In genomic region chr17:7559307-7560171, GRCh38 we compare ENCODE assay signal across 8 cellular contexts. TPM values are rescaled to one million over a fixed set of nuclear protein-coding genes. Genes with fewer than 3 reads are reported as not detected.
A peak's percentile ranks its signal among the peaks of the same experiment; 100 is the strongest.
DNase-seq lines count a peak whose midpoint lies in the region; ATAC-seq and TF ChIP-seq lines count a peak whose summit lies in the region.

No MANE protein-coding gene starts in this region.

- H2AFZ ChIP-seq in PC-9, result no peak overlapping the region

- peaks cover 34% of the 10 kb centered on the region for H3K79me2 ChIP-seq in DOHH2 (ENCODE audit: control insufficient read depth, low read length)
- H3K79me2 ChIP-seq in PC-9 (ENCODE audit: low read depth), result peaks cover 25% of the 10 kb centered on the region

- H3K36me3 ChIP-seq in DOHH2 (ENCODE audit: control insufficient read depth, low read length) (peaks cover 24% of the 10 kb centered on the region), PC-9 (ENCODE audit: low read depth) (no peaks in the 10 kb centered on the region), esophagus squamous epithelium (peaks cover 3 to 14% (median 8%) of the 10 kb centered on the region in 3 donors)

- no peak for ATAC-seq in GM21576 (IDR thresholded peaks at IDR 0.05; ENCODE audit: unreplicated experiment)
- ATAC-seq in activated CD4-positive, CD25-positive, alpha-beta regulatory T cell treated with anti-CD3 and anti-CD28 coated beads, Interleukin-2, amount 50 U/mL, for 24 hours, result no peak

- CTCF ChIA-PET in PC-9 (lab: Charles Lee), result interaction anchor here (0.6 to 2.1 kb wide), 7 partner anchors 44 to 514 kb away, joined by 3 to 22 read pairs (median 6); partner anchors contain the start of genes TP53 and ZBTB4

- H3K9me2 ChIP-seq in DOHH2 (replicated peaks; ENCODE audit: control insufficient read depth, low read length) (no peaks in the 10 kb centered on the region), PC-9 (ENCODE audit: insufficient read depth) (no peaks in the 10 kb centered on the region)

- H3K27ac ChIP-seq in DOHH2 (ENCODE audit: low read depth, low read length) (no peak overlapping the region), PC-9 (no peak overlapping the region), esophagus squamous epithelium (peak overlapping the region; percentile 94 to 98 (median 96))

- TF ChIP-seq POLR2A in esophagus squamous epithelium (IDR thresholded peaks at IDR 0.05), result no peak

- H4K20me1 ChIP-seq in DOHH2 (ENCODE audit: control insufficient read depth, insufficient read depth, low read depth, low read length) (no peaks in the 10 kb centered on the region), PC-9 (ENCODE audit: insufficient read depth) (no peaks in the 10 kb centered on the region)

- H3K9me3 ChIP-seq in DOHH2 (ENCODE audit: control insufficient read depth, insufficient read depth, low read length) (no peaks in the 10 kb centered on the region), PC-9 (ENCODE audit: insufficient read depth, low read depth) (no peaks in the 10 kb centered on the region), esophagus squamous epithelium (no peaks in the 10 kb centered on the region)

- H3K4me1 ChIP-seq in DOHH2 (ENCODE audit: control insufficient read depth, low read length) (peaks cover 49% of the 10 kb centered on the region), PC-9 (replicated peaks; ENCODE audit: insufficient read depth) (peaks cover 9% of the 10 kb centered on the region), esophagus squamous epithelium (peaks cover 44 to 75% (median 58%) of the 10 kb centered on the region in 3 donors)

- H3K4me3 ChIP-seq in DOHH2 (ENCODE audit: low read length) (peak overlapping the region; percentile 79; the same call in 1 of the 2 replicates), PC-9 (no peak overlapping the region), esophagus squamous epithelium (peak overlapping the region in 3 of 4 donors; percentile 77 to 98 (median 97))

- H3K4me2 ChIP-seq in DOHH2 (ENCODE audit: low read length) (peak overlapping the region; percentile 92), PC-9 (0 out of 2 replicates have a peak overlapping the region, but pooled peaks have one; percentile 87)

- H3F3A ChIP-seq in DOHH2 (ENCODE audit: control insufficient read depth, insufficient read depth) (0 out of 2 replicates have a peak, but pooled peaks cover 3% of the 10 kb centered on the region), PC-9 (ENCODE audit: insufficient read depth, low read depth) (no peaks in the 10 kb centered on the region)

- no TSS peak for BruUV-seq in PC-9 (replicated peaks; lab: Mats Ljungman, UMichigan)

- intact Hi-C loops in PC-9 (cut with micrococcal nuclease; ENCODE audit: unreplicated experiment) (loop anchor here (2.0 kb wide), 3 partner anchors 75 to 165 kb away; partner anchors contain the start of genes PLSCR3, POLR2A and TMEM256), esophagus squamous epithelium (cut with DNase I) (loop anchor here (2.0 kb wide), 1 partner anchor 43 kb away; no protein-coding TSS in a partner anchor)

- no peak for DNase-seq in PC-9
- DNase-seq in esophagus squamous epithelium (lab: John Stamatoyannopoulos, UW), result no peak
- DNase-seq in putamen (ENCODE audit: low spot score), result peak; percentile 46
- DNase-seq in NCI-H2029 treated with DMSO at 0.1 percent for 48 hours (lab: John Stamatoyannopoulos, UW), result no peak
- DNase-seq in cerebellar nuclear complex (lab: John Stamatoyannopoulos, UW), result no peak

- no peak for TF ChIP-seq CTCF in DOHH2 (IDR thresholded peaks at IDR 0.05; ENCODE audit: low read depth, low read length, poor library complexity, severe bottlenecking)
- TF ChIP-seq CTCF in PC-9 (conservative IDR thresholded peaks at IDR 0.05), result no peak
- no peak for TF ChIP-seq CTCF in esophagus squamous epithelium (IDR thresholded peaks at IDR 0.05)

- POLR2A ChIA-PET in PC-9 (lab: Charles Lee; ENCODE audit: unreplicated experiment), result interaction anchor here (0.6 to 0.7 kb wide), 2 partner anchors 157 to 203 kb away, joined by 3 read pairs; no protein-coding TSS in a partner anchor

- peaks cover 7% of the 10 kb centered on the region for H3K27me3 ChIP-seq in DOHH2 (ENCODE audit: control insufficient read depth, low read length)
- H3K27me3 ChIP-seq in PC-9 (ENCODE audit: insufficient read depth, low read depth), result no peaks in the 10 kb centered on the region
- no peaks in the 10 kb centered on the region for H3K27me3 ChIP-seq in esophagus squamous epithelium

- 50 to 56% methylated on average over 15 to 17 of the region's 18 CpGs for WGBS in esophagus squamous epithelium, 2 donors

RNA-seq across cellular contexts. Expression of gene TNFSF13, which starts 1.0 kb away (rescaled TPM):
- total RNA-seq in PC-9 (2021) (46.4 and 65.4 TPM in 2 replicates), esophagus squamous epithelium (10 to 100 TPM in 2 of 4 donors, 1 to 10 TPM in 2; 3.8 to 21.7 (median 10.9) TPM)

RNA-seq across cellular contexts. Expression of gene SENP3, which starts 2.2 kb away (rescaled TPM):
- total RNA-seq in PC-9 (2021) (68.4 and 72.4 TPM in 2 replicates), esophagus squamous epithelium (10 to 100 TPM; 32.1 to 65.4 (median 48.3) TPM)

RNA-seq across cellular contexts. Expression of gene TNFSF12, which starts 10.7 kb away (rescaled TPM):
- 14.3 and 21.5 TPM in 2 replicates for total RNA-seq in PC-9 (2021)
- 10 to 100 TPM in 1 of 4 donors, 1 to 10 TPM in 3; 3.5 to 41.6 (median 6.5) TPM for total RNA-seq in esophagus squamous epithelium

RNA-seq across cellular contexts. Expression of gene CD68, which starts 19.9 kb away (rescaled TPM):
- total RNA-seq in PC-9 (2021) (27.0 and 37.0 TPM in 2 replicates), esophagus squamous epithelium (10 to 100 TPM; 32.1 to 52.9 (median 45.2) TPM)

RNA-seq across cellular contexts. Expression of gene MPDU1, which starts 24.1 kb away (rescaled TPM):
- 33.4 and 44.2 TPM in 2 replicates for total RNA-seq in PC-9 (2021)
- 100 to 1,000 TPM in 2 of 4 donors, 10 to 100 TPM in 2; 69.3 to 123 (median 100) TPM for total RNA-seq in esophagus squamous epithelium

Comparison
In these comparisons a context has a peak if more than half of its experiments do, and no peak if none do; other contexts are left out.
1. H3K27ac ChIP-seq: peak in esophagus squamous epithelium (4 of 4); none in DOHH2 (single experiment) and PC-9 (single experiment).